In genomic region chr11:125348704-125349635, GRCh38 we compare ENCODE assay signal across 10 cellular contexts.
DNase-seq lines count a peak whose midpoint lies in the region; ATAC-seq and TF ChIP-seq lines count a peak whose summit lies in the region.
"Had no signal": no experiment of that assay in that cellular context is flagged by ENCODE, and none has a peak within 500 bp of the region (broad histone marks: within the 10 kb centered on the region; RNA-seq: fewer than 3 reads in every experiment).

No MANE protein-coding gene starts in this region.

- ATAC-seq in activated naive CD4-positive, alpha-beta T cell treated with anti-CD3 and anti-CD28 coated beads, Interleukin-2, amount 50 U/mL, for 72 hours = peak; percentile 45 to 57
- ATAC-seq in GM18868 (IDR thresholded peaks at IDR 0.05; ENCODE audit: unreplicated experiment) = no peak

- TF ChIP-seq CTCF in left ventricle myocardium inferior (IDR thresholded peaks at IDR 0.05; ENCODE audit: borderline replicate concordance) (peak; percentile 96), sigmoid colon (IDR thresholded peaks at IDR 0.05) (peak; percentile 49 to 93 (median 75))

- in situ Hi-C loops in HAP-1 (cut with MboI; ENCODE audit: low sequenced_read_pairs) = loop anchor here (5.0 kb wide), 1 partner anchor 257 kb away; no protein-coding TSS in a partner anchor

- no peaks in the 10 kb centered on the region for H3K9me3 Mint-ChIP-seq in activated naive CD4-positive, alpha-beta T cell treated with anti-CD3 and anti-CD28 coated beads, Interleukin-2, amount 50 U/mL, for 72 hours

- 56% methylated on average over 20 of the region's 20 CpGs for WGBS in sigmoid colon, 2 donors

- H3K36me3 ChIP-seq in HAP-1 (replicated peaks) = no peaks in the 10 kb centered on the region
- H3K36me3 ChIP-seq in left ventricle myocardium inferior = no peaks in the 10 kb centered on the region
- no peaks in the 10 kb centered on the region for H3K36me3 ChIP-seq in sigmoid colon

- intact Hi-C loops in left ventricle myocardium inferior (cut with micrococcal nuclease) = loop anchor here (10.0 kb wide), 1 partner anchor 174 kb away; no protein-coding TSS in a partner anchor
- intact Hi-C loops in sigmoid colon (cut with DNase I) = loop anchor here (5.0 to 10.0 kb wide), 4 partner anchors 58 to 392 kb away; partner anchors contain the start of genes STT3A and TMEM218

- no peaks in the 10 kb centered on the region for H3K9me3 ChIP-seq in HAP-1
- no peaks in the 10 kb centered on the region for H3K9me3 ChIP-seq in left ventricle myocardium inferior (replicated peaks)
- no peaks in the 10 kb centered on the region for H3K9me3 ChIP-seq in sigmoid colon

- H3K27ac ChIP-seq in left ventricle myocardium inferior (replicated peaks) = no peak overlapping the region
- peak overlapping the region in 1 of 4 donors; percentile 11 for H3K27ac ChIP-seq in sigmoid colon
- H3K27ac ChIP-seq: SK-N-MC, skin epidermis had no signal

- H3K4me1 ChIP-seq in HAP-1 = peaks cover 4% of the 10 kb centered on the region; the same call in 1 of the 2 replicates
- H3K4me1 ChIP-seq in left ventricle myocardium inferior = peaks cover 38% of the 10 kb centered on the region
- H3K4me1 ChIP-seq in sigmoid colon = peaks cover 0 to 22% (median 19%) of the 10 kb centered on the region in 4 donors

- peak; percentile 18 for DNase-seq in COR-L47 (lab: John Stamatoyannopoulos, UW)
- peak; percentile 46 to 86 for DNase-seq in HAP-1 (ENCODE audit: low spot score in 2 of 2)
- peak; percentile 69 for DNase-seq in OCI-M1 (lab: John Stamatoyannopoulos, UW)
- DNase-seq in activated naive CD4-positive, alpha-beta T cell treated with anti-CD3 and anti-CD28 coated beads, Interleukin-2, amount 50 U/mL, for 72 hours (ENCODE audit: low spot score in 2 of 2) = peak in 1 of 2 donors; percentile 64
- peak; percentile 55 for DNase-seq in left ventricle myocardium inferior
- peak; percentile 74 for DNase-seq in sigmoid colon
- no peak for DNase-seq in GM19240 (ENCODE audit: insufficient read length, low spot score)

- no peak for TF ChIP-seq POLR2A in sigmoid colon (IDR thresholded peaks at IDR 0.05)

- TF ChIP-seq EP300 in sigmoid colon (IDR thresholded peaks at IDR 0.05) = no peak

- no peak overlapping the region for H3K4me3 ChIP-seq in HAP-1
- H3K4me3 ChIP-seq in left ventricle myocardium inferior = no peak overlapping the region
- no peak overlapping the region for H3K4me3 ChIP-seq in sigmoid colon
- H3K4me3 ChIP-seq: SK-N-MC, skin epidermis had no signal

- no peak overlapping the region for H3K27ac Mint-ChIP-seq in activated naive CD4-positive, alpha-beta T cell treated with anti-CD3 and anti-CD28 coated beads, Interleukin-2, amount 50 U/mL, for 72 hours

- H3K36me3 Mint-ChIP-seq in activated naive CD4-positive, alpha-beta T cell treated with anti-CD3 and anti-CD28 coated beads, Interleukin-2, amount 50 U/mL, for 72 hours = no peaks in the 10 kb centered on the region

- H3K27me3 ChIP-seq in HAP-1 (ENCODE audit: low read depth) (no peaks in the 10 kb centered on the region), left ventricle myocardium inferior (ENCODE audit: low read depth) (no peaks in the 10 kb centered on the region), sigmoid colon (no peaks in the 10 kb centered on the region)
